14 cellular contexts compared by ENCODE assay signal in the genomic region with DNA sequence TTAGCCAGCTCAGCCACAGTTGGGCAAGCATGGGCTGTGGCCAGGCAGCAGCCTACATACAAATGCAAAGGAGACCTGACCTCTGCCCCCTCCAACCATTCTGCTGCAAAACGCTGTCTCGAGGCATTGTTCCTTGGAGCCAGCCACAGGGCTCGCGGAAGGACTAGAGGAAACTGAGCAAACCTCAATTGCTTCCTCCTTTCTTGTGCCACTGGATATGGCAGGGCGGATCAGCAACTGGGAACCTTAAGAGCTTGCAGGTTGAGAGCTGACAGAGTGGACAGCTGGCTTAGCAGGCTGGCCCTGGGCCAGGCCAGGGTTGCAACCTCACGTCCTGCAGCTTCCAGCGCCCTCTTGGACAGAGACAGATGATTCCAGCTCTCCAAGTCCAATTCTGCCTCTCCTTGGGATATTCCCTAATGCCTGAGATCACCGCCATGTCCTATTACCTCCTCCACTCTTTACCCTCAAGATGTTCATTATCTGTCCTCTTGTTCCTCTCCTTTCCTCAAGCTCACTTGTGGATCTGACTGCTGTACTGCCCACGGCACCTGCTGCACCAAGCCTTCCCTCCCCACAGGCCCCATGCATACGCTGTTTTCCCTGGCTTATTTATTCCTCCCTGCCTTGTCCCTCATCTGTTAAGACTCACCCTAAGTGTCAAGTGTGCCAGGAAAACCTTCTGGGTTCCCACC.
DNase-seq lines count a peak whose midpoint lies in the region; ATAC-seq, FAIRE-seq and TF ChIP-seq lines count a peak whose summit lies in the region.
"Had no signal": no experiment of that assay in that cellular context is flagged by ENCODE, and none has a peak within 500 bp of the region (broad histone marks: within the 10 kb centered on the region; RNA-seq: fewer than 3 reads in every experiment).

No MANE protein-coding gene starts in this region.

- ATAC-seq in Right ventricle myocardium inferior = peak; percentile 65
- ATAC-seq in right lobe of liver = peak; percentile 78 to 95 (median 89)
- ATAC-seq in GM18909 (IDR thresholded peaks at IDR 0.05; ENCODE audit: poor library complexity, unreplicated experiment) = no peak
- ATAC-seq: naive thymus-derived CD8-positive, alpha-beta T cell had no signal

- no peaks in the 10 kb centered on the region for H3K27me3 ChIP-seq in right atrium auricular region
- H3K27me3 ChIP-seq in bronchial epithelial cell (ENCODE audit: control insufficient read depth, insufficient read depth, low read length) = peaks cover 27% of the 10 kb centered on the region
- H3K27me3 ChIP-seq in right lobe of liver = no peaks in the 10 kb centered on the region

- intact Hi-C loops in Right ventricle myocardium inferior (cut with DNase I) (loop anchor here (5.0 kb wide), 1 partner anchor 34 kb away; no protein-coding TSS in a partner anchor), right lobe of liver (cut with DNase I) (no loop called here)

- H3K4me3 ChIP-seq in right atrium auricular region = no peak overlapping the region
- H3K4me3 ChIP-seq in bronchial epithelial cell (ENCODE audit: low read depth, low read length) = no peak overlapping the region
- no peak overlapping the region for H3K4me3 ChIP-seq in right lobe of liver
- H3K4me3 ChIP-seq: tibial nerve had no signal

- DNase-seq in Right ventricle myocardium inferior (ENCODE audit: missing footprints) = no peak
- no peak for DNase-seq in right atrium auricular region (ENCODE audit: low spot score)
- DNase-seq in bronchial epithelial cell (ENCODE audit: low read depth) = no peak
- peak; percentile 74 to 77 (median 76) for DNase-seq in right lobe of liver
- DNase-seq in NCI-H1105 treated with DMSO at 0.1 percent for 48 hours (lab: John Stamatoyannopoulos, UW) = no peak
- no peak for DNase-seq in NCI-H446 treated with DMSO at 0.1 percent for 48 hours (lab: John Stamatoyannopoulos, UW)
- DNase-seq in T1000 (lab: John Stamatoyannopoulos, UW) = no peak
- DNase-seq: activated CD4-positive, alpha-beta T cell treated with anti-CD3 and anti-CD28 coated beads for 48 hours; cerebellar nuclear complex; immature natural killer cell; KG1; naive thymus-derived CD8-positive, alpha-beta T cell had no signal

- no peak for TF ChIP-seq POLR2A in right lobe of liver (IDR thresholded peaks at IDR 0.05)

- TF ChIP-seq CTCF in right atrium auricular region (IDR thresholded peaks at IDR 0.05) = no peak
- TF ChIP-seq CTCF in bronchial epithelial cell (IDR thresholded peaks at IDR 0.05; ENCODE audit: insufficient read depth, low read length, severe bottlenecking) = no peak
- TF ChIP-seq CTCF in right lobe of liver (IDR thresholded peaks at IDR 0.05) = no peak

- WGBS in right lobe of liver (ENCODE audit: insufficient coverage, low coverage, low lambda C conversion rate, missing lambda C conversion rate) = 26% methylated on average over 9 of the region's 10 CpGs

- peak; percentile 32 for FAIRE-seq in bronchial epithelial cell (lab: Jason Lieb, UNC)

- H3K9me3 ChIP-seq in right atrium auricular region (no peaks in the 10 kb centered on the region), right lobe of liver (no peaks in the 10 kb centered on the region)
- H3K9me3 ChIP-seq: tibial nerve had no signal

- peaks cover 0 to 13% of the 10 kb centered on the region in 2 donors for H3K4me1 ChIP-seq in right atrium auricular region
- H3K4me1 ChIP-seq in right lobe of liver = peaks cover 0 to 9% (median 0%) of the 10 kb centered on the region in 4 donors

- no peak overlapping the region for H3K27ac ChIP-seq in right atrium auricular region
- H3K27ac ChIP-seq in right lobe of liver = no peak overlapping the region

- H3K36me3 ChIP-seq in right atrium auricular region = no peaks in the 10 kb centered on the region
- no peaks in the 10 kb centered on the region for H3K36me3 ChIP-seq in bronchial epithelial cell (ENCODE audit: control insufficient read depth, insufficient read depth, low read length)
- H3K36me3 ChIP-seq in right lobe of liver = no peaks in the 10 kb centered on the region
- H3K36me3 ChIP-seq: tibial nerve had no signal

Comparison
In these comparisons a context has a peak if more than half of its experiments do, and no peak if none do; other contexts are left out.
1. DNase-seq: peak in right lobe of liver (3 of 3); none in Right ventricle myocardium inferior (single experiment), right atrium auricular region (single experiment), bronchial epithelial cell (single experiment), NCI-H1105 treated with DMSO at 0.1 percent for 48 hours (single experiment), NCI-H446 treated with DMSO at 0.1 percent for 48 hours (single experiment) and T1000 (single experiment).